Comparison of ENCODE assay signal across 8 cellular contexts in the genomic region with DNA sequence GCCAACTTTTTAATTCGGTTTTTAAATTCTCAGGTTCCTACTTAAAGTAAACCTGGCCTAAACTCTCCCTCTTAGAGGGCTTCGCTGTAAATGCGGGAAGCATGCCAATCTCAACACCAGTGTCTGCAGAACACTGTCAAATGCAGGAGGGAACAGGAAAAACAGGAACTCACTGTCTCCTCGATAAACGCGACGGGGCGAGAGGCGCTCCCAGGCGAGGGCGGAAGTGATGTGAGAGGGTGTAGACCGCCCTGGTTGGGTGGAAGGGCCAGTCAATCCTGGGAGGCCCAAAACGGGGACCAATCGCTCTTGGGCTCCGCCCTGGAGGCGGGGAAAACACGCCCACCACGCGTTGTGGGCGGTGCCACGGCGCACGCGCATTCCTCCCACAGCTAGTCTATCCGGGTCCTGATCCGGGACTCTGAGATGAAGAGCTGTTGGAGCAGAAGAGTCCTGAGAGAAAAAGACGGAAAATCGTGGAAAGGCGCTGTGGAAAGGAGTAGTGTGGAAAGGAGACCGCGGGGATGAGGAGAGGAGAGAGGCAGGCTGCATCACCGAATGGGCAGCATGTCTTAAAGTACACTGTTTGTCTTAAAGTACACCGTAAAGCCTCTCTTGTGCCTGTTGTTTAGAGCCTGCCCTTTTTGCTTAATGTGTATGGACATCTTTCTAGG. TPM values are rescaled to one million over a fixed set of nuclear protein-coding genes. Genes with fewer than 3 reads are reported as not detected.
DNase-seq lines count a peak whose midpoint lies in the region; ATAC-seq and TF ChIP-seq lines count a peak whose summit lies in the region.

No MANE protein-coding gene starts in this region.

- DNase-seq in DMS79 (lab: John Stamatoyannopoulos, UW) (peak; percentile 84), KG1 (lab: John Stamatoyannopoulos, UW) (peak; percentile 94)
- DNase-seq in activated T-cell treated with anti-CD3 and anti-CD28 coated beads, Interleukin-2, amount 50 U/mL, for 48 hours = peak; percentile 100
- DNase-seq in stimulated activated CD8-positive, alpha-beta memory T cell treated with anti-CD3 and anti-CD28 coated beads, Interleukin-4, amount 100 ng/mL, for 48 hours = peak; percentile 98

- peak overlapping the region; percentile 78 for H3K9ac ChIP-seq in mucosa of stomach (ENCODE audit: low read length)

- no peaks in the 10 kb centered on the region for H3K9me3 ChIP-seq in mucosa of stomach (ENCODE audit: control insufficient read depth, low read length)

- peak; percentile 99 for ATAC-seq in GM21737 (IDR thresholded peaks at IDR 0.05; ENCODE audit: unreplicated experiment)
- peak; percentile 100 for ATAC-seq in esophagus mucosa

- peaks cover 9% of the 10 kb centered on the region for H3K4me1 ChIP-seq in mucosa of stomach (ENCODE audit: control insufficient read depth, insufficient read depth, low read length)

- peak overlapping the region; percentile 44 for H3K4me3 ChIP-seq in mucosa of stomach (ENCODE audit: low read length)

- no peaks in the 10 kb centered on the region for H3K27me3 ChIP-seq in mucosa of stomach (ENCODE audit: control insufficient read depth, insufficient read depth, low read length)

- no peaks in the 10 kb centered on the region for H3K36me3 ChIP-seq in mucosa of stomach (ENCODE audit: control insufficient read depth, insufficient read depth, low read length)

TF ChIP-seq in PFSK-1, 5 proteins besides CTCF, POLR2A, EP300 and RAD21:
- TF ChIP-seq TAF1 (IDR thresholded peaks at IDR 0.05; ENCODE audit: borderline replicate concordance, insufficient read depth, low read length) (peak; percentile 55; the same call in 1 of the 2 replicates), SIN3A (IDR thresholded peaks at IDR 0.05; ENCODE audit: borderline replicate concordance, insufficient read depth, low read length) (0 out of 2 replicates have a peak, but pooled peaks have one; percentile 34), POLR2AphosphoS5 (IDR thresholded peaks at IDR 0.05; ENCODE audit: low read depth, low read length) (peak; percentile 69; the same call in 1 of the 2 replicates), FOXP2 (optimal IDR thresholded peaks at IDR 0.05; ENCODE audit: borderline replicate concordance, extremely low read depth, extremely low read length, insufficient read depth) (peak; percentile 13)
- TF ChIP-seq, protein P1, sequence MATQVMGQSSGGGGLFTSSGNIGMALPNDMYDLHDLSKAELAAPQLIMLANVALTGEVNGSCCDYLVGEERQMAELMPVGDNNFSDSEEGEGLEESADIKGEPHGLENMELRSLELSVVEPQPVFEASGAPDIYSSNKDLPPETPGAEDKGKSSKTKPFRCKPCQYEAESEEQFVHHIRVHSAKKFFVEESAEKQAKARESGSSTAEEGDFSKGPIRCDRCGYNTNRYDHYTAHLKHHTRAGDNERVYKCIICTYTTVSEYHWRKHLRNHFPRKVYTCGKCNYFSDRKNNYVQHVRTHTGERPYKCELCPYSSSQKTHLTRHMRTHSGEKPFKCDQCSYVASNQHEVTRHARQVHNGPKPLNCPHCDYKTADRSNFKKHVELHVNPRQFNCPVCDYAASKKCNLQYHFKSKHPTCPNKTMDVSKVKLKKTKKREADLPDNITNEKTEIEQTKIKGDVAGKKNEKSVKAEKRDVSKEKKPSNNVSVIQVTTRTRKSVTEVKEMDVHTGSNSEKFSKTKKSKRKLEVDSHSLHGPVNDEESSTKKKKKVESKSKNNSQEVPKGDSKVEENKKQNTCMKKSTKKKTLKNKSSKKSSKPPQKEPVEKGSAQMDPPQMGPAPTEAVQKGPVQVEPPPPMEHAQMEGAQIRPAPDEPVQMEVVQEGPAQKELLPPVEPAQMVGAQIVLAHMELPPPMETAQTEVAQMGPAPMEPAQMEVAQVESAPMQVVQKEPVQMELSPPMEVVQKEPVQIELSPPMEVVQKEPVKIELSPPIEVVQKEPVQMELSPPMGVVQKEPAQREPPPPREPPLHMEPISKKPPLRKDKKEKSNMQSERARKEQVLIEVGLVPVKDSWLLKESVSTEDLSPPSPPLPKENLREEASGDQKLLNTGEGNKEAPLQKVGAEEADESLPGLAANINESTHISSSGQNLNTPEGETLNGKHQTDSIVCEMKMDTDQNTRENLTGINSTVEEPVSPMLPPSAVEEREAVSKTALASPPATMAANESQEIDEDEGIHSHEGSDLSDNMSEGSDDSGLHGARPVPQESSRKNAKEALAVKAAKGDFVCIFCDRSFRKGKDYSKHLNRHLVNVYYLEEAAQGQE (IDR thresholded peaks at IDR 0.05; ENCODE audit: insufficient read depth in 1 of 2, low read depth in 2 of 2, low read length in 2 of 2) = no peak

RNA-seq across cellular contexts. Expression of a gene that starts 27.1 kb away (rescaled TPM):
- not detected for polyA plus RNA-seq in PFSK-1 (2012; ENCODE audit: insufficient read length, low read depth)
- not detected for total RNA-seq in esophagus mucosa

Comparison
In these comparisons a context has a peak if more than half of its experiments do, and no peak if none do; other contexts are left out.
1. Peak in every context shown above with its lines: DNase-seq, ATAC-seq and H3K4me3 ChIP-seq.